Comparison of ENCODE assay signal across 17 cellular contexts in genomic region chr6:47419621-47420020, GRCh38. TPM values are rescaled to one million over a fixed set of nuclear protein-coding genes. Genes with fewer than 3 reads are reported as not detected.
DNase-seq lines count a peak whose midpoint lies in the region; ATAC-seq and TF ChIP-seq lines count a peak whose summit lies in the region.
"Had no signal": no experiment of that assay in that cellular context is flagged by ENCODE, and none has a peak within 500 bp of the region (broad histone marks: within the 10 kb centered on the region; RNA-seq: fewer than 3 reads in every experiment).

No MANE protein-coding gene starts in this region.

- TF ChIP-seq CTCF in mammary epithelial cell (conservative IDR thresholded peaks at IDR 0.05 in 1 of 2, IDR thresholded peaks at IDR 0.05 in 1 of 2; ENCODE audit: extremely low read depth in 1 of 2, insufficient read depth in 1 of 2, low read depth in 1 of 2, low read length in 2 of 2): no peak
- no peak for TF ChIP-seq CTCF in breast epithelium (IDR thresholded peaks at IDR 0.05)
- no peak for TF ChIP-seq CTCF in left lung (IDR thresholded peaks at IDR 0.05)

- ATAC-seq in left lung (peak; percentile 67), GM21367 (IDR thresholded peaks at IDR 0.05; ENCODE audit: unreplicated experiment) (no peak), GM21529 (IDR thresholded peaks at IDR 0.05; ENCODE audit: unreplicated experiment) (no peak)
- ATAC-seq in stimulated activated memory B cell treated with anti-CD40 and anti-IgM and Interleukin-4, amounts not matched to agents 10 μg/mL and 1 μg/mL and 100 μg/mL, for 72 hours: no peak
- ATAC-seq: activated naive CD8-positive, alpha-beta T cell treated with anti-CD3 and anti-CD28 coated beads, Interleukin-2, amount 50 U/mL, for 24 hours had no signal

- no peaks in the 10 kb centered on the region for H3K27me3 Mint-ChIP-seq in stimulated activated memory B cell treated with anti-CD40 and anti-IgM and Interleukin-4, amounts not matched to agents 10 μg/mL and 1 μg/mL and 100 μg/mL, for 72 hours
- H3K27me3 Mint-ChIP-seq: activated naive CD8-positive, alpha-beta T cell treated with anti-CD3 and anti-CD28 coated beads, Interleukin-2, amount 50 U/mL, for 24 hours; type B pancreatic cell had no signal

- peaks cover 3% of the 10 kb centered on the region for H3K9me3 Mint-ChIP-seq in stimulated activated memory B cell treated with anti-CD40 and anti-IgM and Interleukin-4, amounts not matched to agents 10 μg/mL and 1 μg/mL and 100 μg/mL, for 72 hours
- H3K9me3 Mint-ChIP-seq: activated naive CD8-positive, alpha-beta T cell treated with anti-CD3 and anti-CD28 coated beads, Interleukin-2, amount 50 U/mL, for 24 hours; mesothelial cell of epicardium; type B pancreatic cell had no signal

- no peak overlapping the region for H3K4me2 ChIP-seq in mammary epithelial cell (ENCODE audit: insufficient read depth, low read depth, low read length)

- intact Hi-C loops in mammary epithelial cell (cut with micrococcal nuclease) (no loop called here), breast epithelium (cut with DNase I; ENCODE audit: low total_unique reads) (no loop called here), left lung (cut with DNase I) (no loop called here)

- no peak overlapping the region for H3K4me3 Mint-ChIP-seq in stimulated activated memory B cell treated with anti-CD40 and anti-IgM and Interleukin-4, amounts not matched to agents 10 μg/mL and 1 μg/mL and 100 μg/mL, for 72 hours
- H3K4me3 Mint-ChIP-seq: activated naive CD8-positive, alpha-beta T cell treated with anti-CD3 and anti-CD28 coated beads, Interleukin-2, amount 50 U/mL, for 24 hours; mesothelial cell of epicardium; type B pancreatic cell had no signal

- H3K27me3 ChIP-seq in mammary epithelial cell (ENCODE audit: insufficient read depth, low read length) (no peaks in the 10 kb centered on the region), breast epithelium (no peaks in the 10 kb centered on the region), left lung (no peaks in the 10 kb centered on the region)

- H3K79me2 ChIP-seq in mammary epithelial cell (ENCODE audit: insufficient read depth, low read length): no peaks in the 10 kb centered on the region

- H3K36me3 Mint-ChIP-seq in stimulated activated memory B cell treated with anti-CD40 and anti-IgM and Interleukin-4, amounts not matched to agents 10 μg/mL and 1 μg/mL and 100 μg/mL, for 72 hours: no peaks in the 10 kb centered on the region
- H3K36me3 Mint-ChIP-seq: mesothelial cell of epicardium, type B pancreatic cell had no signal

- dilution Hi-C loops in mammary epithelial cell (cut with HindIII; ENCODE audit: low sequenced_read_pairs): no loop called here

- H3K27ac ChIP-seq in mammary epithelial cell (ENCODE audit: insufficient read depth, low read depth, low read length): no peak overlapping the region
- H3K27ac ChIP-seq in breast epithelium: no peak overlapping the region
- H3K27ac ChIP-seq in left lung: peak overlapping the region; percentile 29 to 34
- H3K27ac ChIP-seq: WERI-Rb-1 had no signal

- CTCF ChIA-PET in mammary epithelial cell (lab: Charles Lee; ENCODE audit: low non-redundant PET): no interaction called here

- no TSS peak for BruUV-seq in mammary epithelial cell (replicated peaks; lab: Mats Ljungman, UMichigan)

- no peaks in the 10 kb centered on the region for H4K20me1 ChIP-seq in mammary epithelial cell (ENCODE audit: insufficient read depth, low read length)

- H3K27ac Mint-ChIP-seq in stimulated activated memory B cell treated with anti-CD40 and anti-IgM and Interleukin-4, amounts not matched to agents 10 μg/mL and 1 μg/mL and 100 μg/mL, for 72 hours: no peak overlapping the region
- H3K27ac Mint-ChIP-seq: activated naive CD8-positive, alpha-beta T cell treated with anti-CD3 and anti-CD28 coated beads, Interleukin-2, amount 50 U/mL, for 24 hours; mesothelial cell of epicardium; type B pancreatic cell had no signal

- no peak for TF ChIP-seq POLR2A in breast epithelium (IDR thresholded peaks at IDR 0.05)

- in situ Hi-C loops in mammary epithelial cell (cut with MboI; ENCODE audit: low sequenced_read_pairs in 2 of 2): loop anchor here (10.0 to 25.0 kb wide), 3 partner anchors 193 to 355 kb away; no protein-coding TSS in a partner anchor

- no peak overlapping the region for H2AFZ ChIP-seq in mammary epithelial cell (ENCODE audit: low read depth, low read length)

- peak; percentile 24 for DNase-seq in mammary epithelial cell
- no peak for DNase-seq in breast epithelium (ENCODE audit: low spot score in 2 of 2)
- peak; percentile 48 for DNase-seq in dermis blood vessel endothelial cell
- no peak for DNase-seq in left lung
- DNase-seq in activated CD4-positive, alpha-beta T cell treated with anti-CD3 and anti-CD28 coated beads for 4 hours: no peak
- DNase-seq: activated naive CD8-positive, alpha-beta T cell treated with anti-CD3 and anti-CD28 coated beads, Interleukin-2, amount 50 U/mL, for 24 hours; DND-41; KBM-7; NCI-H1105; NCI-H774; SW 1271; WERI-Rb-1 had no signal

- H3K4me1 ChIP-seq in mammary epithelial cell (ENCODE audit: insufficient read depth, low read length): peaks cover 4% of the 10 kb centered on the region
- H3K4me1 ChIP-seq in breast epithelium: no peaks in the 10 kb centered on the region
- H3K4me1 ChIP-seq in left lung: peaks cover 3 to 5% of the 10 kb centered on the region in 2 donors

- H3K9me3 ChIP-seq in mammary epithelial cell (replicated peaks; ENCODE audit: insufficient read depth, low read length): no peaks in the 10 kb centered on the region
- H3K9me3 ChIP-seq in breast epithelium: no peaks in the 10 kb centered on the region
- H3K9me3 ChIP-seq in left lung: no peaks in the 10 kb centered on the region

- H3K4me3 ChIP-seq in mammary epithelial cell (replicated peaks in 1 of 3; ENCODE audit: insufficient read depth in 1 of 3, low read depth in 2 of 3, low read length in 3 of 3) (no peak overlapping the region), breast epithelium (no peak overlapping the region), left lung (no peak overlapping the region)

- peaks cover 8% of the 10 kb centered on the region for H3K4me1 Mint-ChIP-seq in stimulated activated memory B cell treated with anti-CD40 and anti-IgM and Interleukin-4, amounts not matched to agents 10 μg/mL and 1 μg/mL and 100 μg/mL, for 72 hours

- no peaks in the 10 kb centered on the region for H3K36me3 ChIP-seq in mammary epithelial cell (ENCODE audit: insufficient read depth, low read length)
- H3K36me3 ChIP-seq in breast epithelium: no peaks in the 10 kb centered on the region
- no peaks in the 10 kb centered on the region for H3K36me3 ChIP-seq in left lung
- H3K36me3 ChIP-seq: WERI-Rb-1 had no signal

- H3K9ac ChIP-seq in mammary epithelial cell (ENCODE audit: insufficient read depth, low read length): no peak overlapping the region

RNA-seq across cellular contexts. Expression of gene CD2AP, which starts 58.0 kb away (rescaled TPM):
- total RNA-seq in mammary epithelial cell: 10 to 100 TPM; 20.0 to 28.1 TPM
- polyA plus RNA-seq in mammary epithelial cell: 7.7 TPM
- 22.0 TPM for polyA minus RNA-seq in mammary epithelial cell
- 10 to 100 TPM; 21.3 to 60.7 (median 34.4) TPM for total RNA-seq in breast epithelium
- 42.0 and 43.7 TPM in 2 replicates for total RNA-seq in dermis blood vessel endothelial cell
- 10 to 100 TPM; 38.8 to 46.0 TPM for total RNA-seq in left lung

Comparison
In these comparisons a context has a peak if more than half of its experiments do, and no peak if none do; other contexts are left out.
1. DNase-seq: peak in mammary epithelial cell (single experiment) and dermis blood vessel endothelial cell (single experiment); none in breast epithelium (0 of 2), left lung (0 of 2) and activated CD4-positive, alpha-beta T cell treated with anti-CD3 and anti-CD28 coated beads for 4 hours (0 of 2).
2. H3K27ac ChIP-seq: peak in left lung (2 of 2); none in mammary epithelial cell (single experiment) and breast epithelium (0 of 2).